Comparison of ENCODE assay signal across 8 cellular contexts in the genomic region with DNA sequence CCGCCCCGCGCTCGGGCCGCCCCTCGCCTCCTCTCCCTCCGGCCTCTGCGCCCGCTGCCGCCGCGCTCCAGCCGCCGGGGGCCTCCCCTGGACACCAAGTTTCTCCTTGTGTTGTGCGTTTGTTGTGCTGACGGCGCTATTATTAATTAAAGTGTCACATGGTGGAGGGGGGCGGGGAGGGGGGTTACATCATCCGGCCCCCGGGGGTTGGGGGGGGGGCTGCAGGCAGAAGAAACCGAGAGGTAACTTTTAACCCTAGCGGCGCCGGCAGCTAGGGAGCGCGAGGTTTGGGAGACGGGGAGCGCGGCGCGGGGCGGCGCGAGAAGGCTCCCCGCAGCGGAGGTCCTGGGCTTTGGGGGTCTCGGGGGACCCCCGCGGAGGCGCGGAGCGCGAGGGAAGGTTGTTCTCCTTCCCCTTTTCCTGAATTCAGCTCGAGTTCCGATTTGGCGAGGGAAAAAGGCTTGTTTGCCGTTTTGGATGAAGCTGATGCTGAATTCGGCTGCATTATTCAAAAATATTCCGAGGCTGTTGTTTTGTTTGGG. TPM values are rescaled to one million over a fixed set of nuclear protein-coding genes. Genes with fewer than 3 reads are reported as not detected.
A peak's percentile ranks its signal among the peaks of the same experiment; 100 is the strongest.
DNase-seq lines count a peak whose midpoint lies in the region; ATAC-seq and TF ChIP-seq lines count a peak whose summit lies in the region.

TSS of gene HRK (minus strand) at position 117 of the 542 bp plus-strand sequence. CDS start 134 bp downstream, outside the sequence.

- DNase-seq in DMS79 treated with DMSO at 0.1 percent for 48 hours (lab: John Stamatoyannopoulos, UW) (peak; percentile 29), DMS79 (lab: John Stamatoyannopoulos, UW) (no peak), lower lobe of right lung (no peak), GM19240 (ENCODE audit: insufficient read length, low spot score) (no peak)
- no peak for DNase-seq in activated CD8-positive, alpha-beta T cell treated with anti-CD3 and anti-CD28 coated beads, Interleukin-2, amount 10 ng/mL, durations not matched to agents 7 days and 5 days

- ATAC-seq in HG03521 (IDR thresholded peaks at IDR 0.05; ENCODE audit: unreplicated experiment) (peak; percentile 21), lower lobe of right lung (no peak), HG02840 (IDR thresholded peaks at IDR 0.05; ENCODE audit: low FRiP score, unreplicated experiment) (no peak), HG03045 (IDR thresholded peaks at IDR 0.05; ENCODE audit: unreplicated experiment) (no peak)
- no peak for ATAC-seq in activated CD8-positive, alpha-beta T cell treated with anti-CD3 and anti-CD28 coated beads, Interleukin-2, amount 10 ng/mL, durations not matched to agents 7 days and 5 days

- H3K27ac Mint-ChIP-seq in activated CD8-positive, alpha-beta T cell treated with anti-CD3 and anti-CD28 coated beads, Interleukin-2, amount 10 ng/mL, durations not matched to agents 7 days and 5 days, result no peak within 1 kb of the TSS

- POLR2A ChIA-PET in activated CD8-positive, alpha-beta T cell treated with anti-CD3 and anti-CD28 coated beads, Interleukin-2, amount 10 ng/mL, durations not matched to agents 7 days and 5 days (lab: Charles Lee), result no interaction called here

- H3K27ac ChIP-seq in lower lobe of right lung, result no peak within 1 kb of the TSS

- intact Hi-C loops in lower lobe of right lung (cut with DNase I), result no loop called here

- H3K27me3 ChIP-seq in lower lobe of right lung (ENCODE audit: low read depth), result peaks cover 75% of the 10 kb centered on the region

- H3K4me3 Mint-ChIP-seq in activated CD8-positive, alpha-beta T cell treated with anti-CD3 and anti-CD28 coated beads, Interleukin-2, amount 10 ng/mL, durations not matched to agents 7 days and 5 days, result peak within 1 kb of the TSS; percentile 55

- H3K36me3 Mint-ChIP-seq in activated CD8-positive, alpha-beta T cell treated with anti-CD3 and anti-CD28 coated beads, Interleukin-2, amount 10 ng/mL, durations not matched to agents 7 days and 5 days (ENCODE audit: low read depth), result no peaks in the 10 kb centered on the region

- CTCF ChIA-PET in activated CD8-positive, alpha-beta T cell treated with anti-CD3 and anti-CD28 coated beads, Interleukin-2, amount 10 ng/mL, durations not matched to agents 7 days and 5 days (lab: Charles Lee), result interaction anchor here (1.0 kb wide), 2 partner anchors 18 to 178 kb away, joined by 3 to 4 read pairs; no protein-coding TSS in a partner anchor

- H3K4me3 ChIP-seq in lower lobe of right lung, result peak within 1 kb of the TSS; percentile 40

- H3K36me3 ChIP-seq in lower lobe of right lung, result no peaks in the 10 kb centered on the region

- no peaks in the 10 kb centered on the region for H3K9me3 ChIP-seq in lower lobe of right lung

- H3K9me3 Mint-ChIP-seq in activated CD8-positive, alpha-beta T cell treated with anti-CD3 and anti-CD28 coated beads, Interleukin-2, amount 10 ng/mL, durations not matched to agents 7 days and 5 days (ENCODE audit: insufficient read depth), result no peaks in the 10 kb centered on the region

- H3K4me1 ChIP-seq in lower lobe of right lung, result peaks cover 42% of the 10 kb centered on the region

- H3K27me3 Mint-ChIP-seq in activated CD8-positive, alpha-beta T cell treated with anti-CD3 and anti-CD28 coated beads, Interleukin-2, amount 10 ng/mL, durations not matched to agents 7 days and 5 days (ENCODE audit: low read depth), result peaks cover 70% of the 10 kb centered on the region

- peaks cover 35% of the 10 kb centered on the region for H3K4me1 Mint-ChIP-seq in activated CD8-positive, alpha-beta T cell treated with anti-CD3 and anti-CD28 coated beads, Interleukin-2, amount 10 ng/mL, durations not matched to agents 7 days and 5 days (ENCODE audit: low read depth)

- no peak for TF ChIP-seq CTCF in lower lobe of right lung (IDR thresholded peaks at IDR 0.05)

RNA-seq across cellular contexts. Expression of gene HRK, which starts in this region (rescaled TPM):
- total RNA-seq in activated CD8-positive, alpha-beta T cell treated with anti-CD3 and anti-CD28 coated beads, Interleukin-2, amount 10 ng/mL, durations not matched to agents 7 days and 5 days, result not detected
- total RNA-seq in lower lobe of right lung, result 0.18 TPM
